19 cellular contexts compared by ENCODE assay signal in the genomic region with DNA sequence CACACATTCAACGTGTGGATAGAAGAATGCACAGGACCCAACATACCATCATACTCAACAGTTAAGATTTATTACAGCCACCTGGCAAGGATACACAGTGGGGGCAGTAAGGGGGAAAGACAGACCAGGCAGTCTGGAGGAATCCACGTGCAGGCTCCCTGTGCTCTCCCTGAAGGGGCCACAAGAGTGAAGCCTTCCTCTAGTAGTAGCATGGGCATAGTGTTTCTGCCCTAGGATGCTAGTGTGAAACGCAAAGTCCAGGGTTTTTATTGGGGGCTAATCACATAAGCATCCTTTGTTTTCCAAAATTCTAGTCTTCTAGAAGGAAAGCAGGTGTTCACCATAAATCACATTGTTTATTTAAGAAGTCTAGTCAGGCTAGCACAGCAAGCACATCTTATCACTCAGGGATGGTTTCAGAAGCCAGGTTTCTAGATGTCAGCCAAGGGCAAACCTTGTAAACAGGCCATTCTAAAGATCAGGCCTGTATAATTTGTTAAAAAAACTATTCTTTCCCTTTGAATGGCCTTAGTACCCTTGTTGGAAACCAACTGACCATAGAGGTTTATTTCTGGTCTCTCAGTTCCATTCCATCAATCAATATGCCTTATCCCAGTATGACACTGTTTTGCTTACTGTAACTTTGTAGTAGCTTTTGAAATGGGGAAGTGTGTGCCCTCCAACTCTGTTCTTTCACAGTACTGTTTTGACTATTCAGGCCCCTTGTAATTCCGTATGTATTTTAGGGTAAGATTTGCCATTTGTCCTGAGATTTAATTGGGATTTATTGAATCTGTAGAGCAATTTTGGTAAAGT. TPM values are rescaled to one million over a fixed set of nuclear protein-coding genes. Genes with fewer than 3 reads are reported as not detected.
DNase-seq lines count a peak whose midpoint lies in the region; ATAC-seq, FAIRE-seq and TF ChIP-seq lines count a peak whose summit lies in the region.
"Had no signal": no experiment of that assay in that cellular context is flagged by ENCODE, and none has a peak within 500 bp of the region (broad histone marks: within the 10 kb centered on the region; RNA-seq: fewer than 3 reads in every experiment).

No MANE protein-coding gene starts in this region.

- H3K27ac ChIP-seq in keratinocyte (ENCODE audit: control insufficient read depth, insufficient read depth, low read length) = no peak overlapping the region
- H3K27ac ChIP-seq: left ventricle myocardium inferior had no signal

- no peak overlapping the region for H3K9ac ChIP-seq in keratinocyte (ENCODE audit: control insufficient read depth, extremely low read depth, insufficient read depth, low read length)

- no peak for TF ChIP-seq CTCF in keratinocyte (optimal IDR thresholded peaks at IDR 0.05 in 1 of 3, IDR thresholded peaks at IDR 0.05 in 1 of 3, conservative IDR thresholded peaks at IDR 0.05 in 1 of 3; ENCODE audit: extremely low read depth in 1 of 3, insufficient read depth in 2 of 3, low read length in 3 of 3)
- no peak for TF ChIP-seq CTCF in foreskin fibroblast (IDR thresholded peaks at IDR 0.05; ENCODE audit: low read depth, low read length)

- H3K4me2 ChIP-seq in keratinocyte (ENCODE audit: control insufficient read depth, extremely low read depth, insufficient read depth, low read depth, low read length) = no peak overlapping the region

- no peak overlapping the region for H2AFZ ChIP-seq in keratinocyte (ENCODE audit: control insufficient read depth, low read length)

- no peak for DNase-seq in keratinocyte (ENCODE audit: low read depth, low spot score)
- no peak for DNase-seq in NOMO-1 (lab: John Stamatoyannopoulos, UW; ENCODE audit: unreplicated experiment in 2 of 2)
- DNase-seq in activated gamma-delta T cell (lab: John Stamatoyannopoulos, UW) = no peak
- no peak for DNase-seq in NCI-H2171 (lab: John Stamatoyannopoulos, UW)
- DNase-seq in foreskin fibroblast = no peak
- DNase-seq: caudate nucleus, DND-41, HCEC 1CT, head of caudate nucleus, left ventricle myocardium inferior, NCI-H1105 treated with DMSO at 0.1 percent for 48 hours, SHP77, sigmoid colon, substantia nigra had no signal

- H4K20me1 ChIP-seq in keratinocyte (ENCODE audit: control insufficient read depth, extremely low read depth, insufficient read depth, low read length) = no peaks in the 10 kb centered on the region

- peaks cover 4% of the 10 kb centered on the region for H3K4me1 ChIP-seq in keratinocyte (ENCODE audit: control insufficient read depth, extremely low read depth, insufficient read depth, low read length)

- FAIRE-seq in keratinocyte (lab: Jason Lieb, UNC) = peak; percentile 56
- FAIRE-seq: HTR-8/SVneo had no signal

- no peaks in the 10 kb centered on the region for H3K9me3 ChIP-seq in keratinocyte (ENCODE audit: control insufficient read depth, low read depth, low read length)
- H3K9me3 ChIP-seq: left ventricle myocardium inferior, sigmoid colon had no signal

- H3K4me3 ChIP-seq in keratinocyte (ENCODE audit: control insufficient read depth in 2 of 3, extremely low read depth in 1 of 3, insufficient read depth in 2 of 3, low read depth in 1 of 3, low read length in 3 of 3) = no peak overlapping the region
- H3K4me3 ChIP-seq in foreskin fibroblast (ENCODE audit: low read depth in 1 of 2, low read length in 2 of 2) = no peak overlapping the region
- H3K4me3 ChIP-seq: left ventricle myocardium inferior, sigmoid colon had no signal

- H3K36me3 ChIP-seq in keratinocyte (ENCODE audit: control insufficient read depth in 2 of 2, extremely low read depth in 1 of 2, insufficient read depth in 2 of 2, low read length in 2 of 2) = no peaks in the 10 kb centered on the region
- H3K36me3 ChIP-seq: sigmoid colon had no signal

- no peaks in the 10 kb centered on the region for H3K9me1 ChIP-seq in keratinocyte (ENCODE audit: control insufficient read depth, extremely low read depth, insufficient read depth, low read length)

- ATAC-seq in GM18868 (IDR thresholded peaks at IDR 0.05; ENCODE audit: unreplicated experiment) (peak; percentile 94), GM21717 (IDR thresholded peaks at IDR 0.05; ENCODE audit: unreplicated experiment) (peak; percentile 74), HG03159 (IDR thresholded peaks at IDR 0.05; ENCODE audit: unreplicated experiment) (peak; percentile 78)
- ATAC-seq: activated naive CD4-positive, alpha-beta T cell treated with anti-CD3 and anti-CD28 coated beads, Interleukin-2, amount 50 U/mL, for 72 hours had no signal

- dilution Hi-C loops in keratinocyte (cut with MboI; ENCODE audit: extremely low pct_ligation_motif_present, low sequenced_read_pairs) = no loop called here

- no peaks in the 10 kb centered on the region for H3K27me3 ChIP-seq in keratinocyte (ENCODE audit: control insufficient read depth, extremely low read depth, insufficient read depth, low read length)
- H3K27me3 ChIP-seq: sigmoid colon had no signal

- H3K79me2 ChIP-seq in keratinocyte (ENCODE audit: control insufficient read depth, insufficient read depth, low read length) = no peaks in the 10 kb centered on the region

RNA-seq across cellular contexts. Expression of gene TFAM, which starts 12.4 kb away (rescaled TPM):
- 11.5 to 25.1 TPM (median 20.3 TPM) in 3 replicates for polyA plus RNA-seq in keratinocyte
- 78.9 TPM for polyA plus RNA-seq in keratinocyte (2011; ENCODE audit: low read depth)
- polyA plus RNA-seq in keratinocyte (2011; cell fraction: cytosol; rRNA removed) = 10.1 and 11.1 TPM in 2 replicates
- 8.7 and 11.6 TPM in 2 replicates for polyA plus RNA-seq in keratinocyte (2011; cell fraction: nucleus; rRNA removed)
- polyA plus RNA-seq in keratinocyte (2012; ENCODE audit: low replicate concordance) = 18.0 and 34.5 TPM in 2 replicates
- polyA minus RNA-seq in keratinocyte = 10.0 to 11.5 TPM (median 10.7 TPM) in 3 replicates
- 18.4 TPM for polyA minus RNA-seq in keratinocyte (2011; cell fraction: cytosol; rRNA and poly(A)+ RNA removed)
- polyA minus RNA-seq in keratinocyte (2011; cell fraction: nucleus; rRNA and poly(A)+ RNA removed) = 10.4 and 13.6 TPM in 2 replicates

RNA-seq across cellular contexts. Expression of gene UBE2D1, which starts 38.0 kb away (rescaled TPM):
- polyA plus RNA-seq in keratinocyte = 11.0 to 25.4 TPM (median 15.9 TPM) in 3 replicates
- 4.2 TPM for polyA plus RNA-seq in keratinocyte (2011; ENCODE audit: low read depth)
- 12.4 and 24.9 TPM in 2 replicates for polyA plus RNA-seq in keratinocyte (2011; cell fraction: cytosol; rRNA removed)
- 11.6 and 16.8 TPM in 2 replicates for polyA plus RNA-seq in keratinocyte (2011; cell fraction: nucleus; rRNA removed)
- 10.8 and 13.6 TPM in 2 replicates for polyA plus RNA-seq in keratinocyte (2012; ENCODE audit: low replicate concordance)
- polyA minus RNA-seq in keratinocyte = 1.2 to 6.3 TPM (median 6.0 TPM) in 3 replicates
- polyA minus RNA-seq in keratinocyte (2011; cell fraction: cytosol; rRNA and poly(A)+ RNA removed) = 10.4 TPM
- 5.4 and 9.2 TPM in 2 replicates for polyA minus RNA-seq in keratinocyte (2011; cell fraction: nucleus; rRNA and poly(A)+ RNA removed)
